In the genomic region with DNA sequence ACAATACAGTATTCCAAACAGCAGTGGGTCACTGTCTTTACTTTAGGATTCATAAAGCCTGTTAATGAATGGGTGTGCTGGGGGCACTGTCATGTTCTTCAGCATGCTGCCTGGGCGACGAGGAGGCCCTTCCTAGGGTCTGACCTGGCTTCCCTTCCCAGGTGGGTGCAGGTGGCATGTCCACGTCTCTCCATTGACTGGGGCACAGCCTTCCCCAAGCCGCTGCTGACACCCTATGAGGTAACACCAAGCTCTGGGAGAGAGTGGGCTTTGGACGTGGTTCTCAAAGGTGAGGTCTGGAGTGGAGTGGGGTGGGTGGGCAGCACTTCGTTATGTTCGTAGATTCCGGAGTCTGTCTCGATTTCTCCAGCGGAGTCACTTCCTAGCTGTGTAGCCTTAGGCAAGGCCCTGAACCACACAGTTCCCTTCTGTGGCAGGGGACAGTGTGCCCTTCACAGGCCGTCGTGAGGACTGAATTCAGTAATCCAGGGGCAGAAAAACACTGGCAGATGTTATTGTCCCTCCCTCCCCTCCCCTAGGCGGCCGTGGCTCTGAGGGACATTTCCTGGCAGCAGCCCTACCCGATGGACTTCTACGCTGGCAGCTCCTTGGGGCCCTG, we compare ENCODE assay signal across 8 cellular contexts. TPM values are rescaled to one million over a fixed set of nuclear protein-coding genes. Genes with fewer than 3 reads are reported as not detected.
DNase-seq lines count a peak whose midpoint lies in the region; ATAC-seq and TF ChIP-seq lines count a peak whose summit lies in the region.

No MANE protein-coding gene starts in this region.

- peaks cover 57% of the 10 kb centered on the region for H3K36me3 Mint-ChIP-seq in MCF 10A (ENCODE audit: insufficient read depth, unreplicated experiment)

- DNase-seq in A172 (ENCODE audit: low spot score), result peak; percentile 35
- no peak for DNase-seq in MCF 10A (ENCODE audit: unreplicated experiment)
- DNase-seq in ACHN, result no peak
- no peak for DNase-seq in stimulated activated CD4-positive, alpha-beta T cell treated with anti-CD3 and anti-CD28 coated beads, Interleukin-4, amount 100 ng/mL, for 1 hour
- no peak for DNase-seq in dedifferentiated amniotic fluid mesenchymal stem cell (ENCODE audit: extremely low spot score)

- no peak for TF ChIP-seq CTCF in MCF 10A (IDR thresholded peaks at IDR 0.05; ENCODE audit: unreplicated experiment)

- H3K27me3 ChIP-seq in mucosa of stomach (ENCODE audit: control insufficient read depth, insufficient read depth, low read length), result no peaks in the 10 kb centered on the region

- peak overlapping the region; percentile 99 for H3K4me3 Mint-ChIP-seq in MCF 10A (ENCODE audit: unreplicated experiment)

- intact Hi-C loops in MCF 10A (cut with micrococcal nuclease), result no loop called here

- ATAC-seq in HG03139 (IDR thresholded peaks at IDR 0.05; ENCODE audit: unreplicated experiment) (peak; percentile 10), GM21737 (IDR thresholded peaks at IDR 0.05; ENCODE audit: unreplicated experiment) (no peak)

- H3K36me3 ChIP-seq in mucosa of stomach (ENCODE audit: control insufficient read depth, insufficient read depth, low read length), result peaks cover 4% of the 10 kb centered on the region

- H3K4me3 ChIP-seq in mucosa of stomach (ENCODE audit: low read length), result peak overlapping the region; percentile 95

- BruUV-seq in MCF 10A (replicated peaks; lab: Mats Ljungman, UMichigan), result no TSS peak

- H3K9me3 Mint-ChIP-seq in MCF 10A (ENCODE audit: unreplicated experiment), result no peaks in the 10 kb centered on the region

- no peaks in the 10 kb centered on the region for H3K27me3 Mint-ChIP-seq in MCF 10A (ENCODE audit: insufficient read depth, unreplicated experiment)

- CTCF ChIA-PET in MCF 10A (lab: Yijun Ruan, JAX), result interaction anchor here (0.6 to 2.6 kb wide), 8 partner anchors 16 to 376 kb away, joined by 3 to 17 read pairs (median 3); partner anchors contain the start of gene RTN4RL1

- peaks cover 17% of the 10 kb centered on the region for H3K4me1 ChIP-seq in mucosa of stomach (ENCODE audit: control insufficient read depth, insufficient read depth, low read length)

- in situ Hi-C loops in ACHN (cut with HindIII; ENCODE audit: low pct_ligation_motif_present, low pct_unique_long_range_greater_than_20kb, low sequenced_read_pairs), result loop anchor here (25.0 kb wide), 1 partner anchor 154 kb away; no protein-coding TSS in a partner anchor

- no peak overlapping the region for H3K27ac Mint-ChIP-seq in MCF 10A (ENCODE audit: low read depth, unreplicated experiment)

- H3K9ac ChIP-seq in mucosa of stomach (ENCODE audit: low read length), result peak overlapping the region; percentile 86

- POLR2A ChIA-PET in MCF 10A (lab: Yijun Ruan, JAX), result interaction anchor here (0.5 to 2.2 kb wide), 7 partner anchors 9 to 366 kb away, joined by 3 to 10 read pairs (median 6); partner anchors contain the start of genes RTN4RL1 and TSR1

- H3K9me3 ChIP-seq in mucosa of stomach (ENCODE audit: control insufficient read depth, low read length), result no peaks in the 10 kb centered on the region

- peaks cover 15% of the 10 kb centered on the region for H3K4me1 Mint-ChIP-seq in MCF 10A (ENCODE audit: insufficient read depth, unreplicated experiment)

RNA-seq across cellular contexts. Expression of gene OVCA2, which starts 0.8 kb away (rescaled TPM):
- 104 and 128 TPM in 2 replicates for total RNA-seq in A172 (2014; rRNA removed; shearing (Covaris generic))
- total RNA-seq in MCF 10A (2022), result 28.8 and 33.5 TPM in 2 replicates

RNA-seq across cellular contexts. Expression of gene DPH1, which starts 11.1 kb away (rescaled TPM):
- 31.2 and 33.2 TPM in 2 replicates for total RNA-seq in A172 (2014; rRNA removed; shearing (Covaris generic))
- total RNA-seq in MCF 10A (2022), result 29.7 and 45.2 TPM in 2 replicates

RNA-seq across cellular contexts. Expression of gene HIC1, which starts 13.9 kb away (rescaled TPM):
- 7.3 and 12.5 TPM in 2 replicates for total RNA-seq in A172 (2014; rRNA removed; shearing (Covaris generic))
- total RNA-seq in MCF 10A (2022), result 0.59 and 1.0 TPM in 2 replicates

RNA-seq across cellular contexts. Expression of gene RTN4RL1, which starts 15.9 kb away (rescaled TPM):
- total RNA-seq in A172 (2014; rRNA removed; shearing (Covaris generic)), result 1.7 and 2.2 TPM in 2 replicates
- total RNA-seq in MCF 10A (2022), result 2.9 and 3.6 TPM in 2 replicates
